3 cellular contexts compared by ENCODE assay signal in the genomic region with DNA sequence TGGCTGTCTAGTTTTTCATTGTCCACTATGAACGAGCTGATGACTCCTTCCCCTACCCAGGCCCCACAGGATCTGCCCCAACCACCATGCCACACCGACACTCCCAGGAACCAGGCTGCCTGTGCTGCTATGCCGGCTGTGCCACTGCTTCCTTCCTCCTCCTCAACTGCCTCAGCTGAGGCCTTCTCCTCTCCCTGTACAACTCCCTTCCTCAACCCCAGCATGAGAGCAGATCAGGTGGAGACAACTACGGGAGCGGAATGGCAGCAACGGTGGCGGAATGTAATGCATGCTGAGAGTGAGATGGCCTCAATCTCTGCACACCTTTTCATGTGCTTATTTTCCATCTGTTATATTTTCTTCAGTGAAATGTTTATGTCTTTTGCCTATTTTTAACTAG.
"Had no signal": no experiment of that assay in that cellular context is flagged by ENCODE, and none has a peak within 500 bp of the region (broad histone marks: within the 10 kb centered on the region; RNA-seq: fewer than 3 reads in every experiment).

No MANE protein-coding gene starts in this region.

- H3K4me3 ChIP-seq: GM12878 had no signal

- DNase-seq: GDM1, GF-D8 had no signal
